In the genomic region with DNA sequence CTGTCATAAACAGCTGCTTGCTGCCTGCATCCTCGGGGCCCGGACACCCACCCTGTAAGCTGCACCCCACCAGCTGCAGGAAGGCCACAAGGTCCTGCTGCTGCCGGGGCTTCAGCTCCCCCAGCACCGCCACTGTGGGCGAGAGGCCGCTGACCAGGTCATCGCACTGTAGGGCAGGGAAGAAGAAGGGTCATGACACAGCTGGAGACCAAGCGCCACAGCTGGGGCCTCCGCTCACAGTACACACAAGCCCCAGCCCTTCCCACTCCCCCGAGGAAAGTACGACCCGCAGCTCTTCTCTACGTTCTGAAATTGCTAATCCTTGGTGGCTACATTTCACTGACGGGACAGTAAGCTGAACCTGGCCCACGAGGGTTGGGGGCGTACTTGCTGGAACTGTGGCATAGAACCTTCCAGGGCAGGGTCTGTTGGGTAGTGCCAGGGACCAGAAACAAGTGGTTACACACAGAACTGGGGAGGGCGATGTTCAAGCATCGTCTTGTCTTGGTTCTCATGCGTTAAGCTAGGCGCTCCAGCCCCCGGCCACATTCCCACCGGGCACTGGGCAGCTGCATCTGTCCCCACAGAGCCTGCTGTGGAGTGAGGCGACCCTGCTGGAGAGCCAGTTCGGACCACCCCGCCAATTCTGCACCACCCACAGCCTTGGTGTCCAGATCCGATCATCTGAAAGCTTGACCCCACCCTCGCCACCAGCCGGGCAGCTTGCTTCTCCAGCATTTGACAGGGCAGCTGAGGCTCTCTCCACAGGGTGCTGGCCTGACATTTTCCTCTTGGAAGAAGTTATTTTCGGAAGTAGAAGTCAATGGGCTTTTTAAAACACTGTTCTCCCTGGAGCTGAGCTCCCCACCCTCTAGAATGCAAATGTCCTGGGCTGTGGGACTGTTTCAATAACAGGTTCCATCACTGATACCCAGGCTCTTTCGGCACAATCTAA, we compare ENCODE assay signal across 15 cellular contexts.
"Had no signal": no experiment of that assay in that cellular context is flagged by ENCODE, and none has a peak within 500 bp of the region (broad histone marks: within the 10 kb centered on the region; RNA-seq: fewer than 3 reads in every experiment).

No MANE protein-coding gene starts in this region.

- ATAC-seq: activated CD8-positive, alpha-beta T cell treated with anti-CD3 and anti-CD28 coated beads for 36 hours; stimulated activated effector memory CD8-positive, alpha-beta T cell treated with anti-CD3 and anti-CD28 coated beads, Interleukin-12 subunit alpha, Interleukin-12 subunit beta, amount 100 ng/mL, for 72 hours had no signal

- H3K27me3 Mint-ChIP-seq: activated B cell treated with CpG ODN at 0.5 μM for 24 hours; activated CD8-positive, alpha-beta T cell treated with anti-CD3 and anti-CD28 coated beads for 36 hours; activated naive CD4-positive, alpha-beta T cell treated with anti-CD3 and anti-CD28 coated beads, Interleukin-2, amount 50 U/mL, for 24 hours had no signal

- H3K9me3 ChIP-seq: tibial artery, vagina had no signal

- H3K36me3 ChIP-seq: vagina had no signal

- H3K4me3 Mint-ChIP-seq: activated B cell treated with CpG ODN at 0.5 μM for 24 hours; activated CD8-positive, alpha-beta T cell treated with anti-CD3 and anti-CD28 coated beads for 36 hours; activated naive CD4-positive, alpha-beta T cell treated with anti-CD3 and anti-CD28 coated beads, Interleukin-2, amount 50 U/mL, for 24 hours; stimulated activated effector memory CD8-positive, alpha-beta T cell treated with anti-CD3 and anti-CD28 coated beads, Interleukin-12 subunit alpha, Interleukin-12 subunit beta, amount 100 ng/mL, for 72 hours had no signal

- FAIRE-seq: endothelial cell of umbilical vein had no signal

- H3K4me3 ChIP-seq: tibial artery, vagina had no signal

- H3K27ac Mint-ChIP-seq: activated B cell treated with CpG ODN at 0.5 μM for 24 hours; activated CD8-positive, alpha-beta T cell treated with anti-CD3 and anti-CD28 coated beads for 36 hours; activated naive CD4-positive, alpha-beta T cell treated with anti-CD3 and anti-CD28 coated beads, Interleukin-2, amount 50 U/mL, for 24 hours had no signal

- H3K27me3 ChIP-seq: tibial artery, vagina had no signal

- H3K9me3 Mint-ChIP-seq: activated B cell treated with CpG ODN at 0.5 μM for 24 hours; activated CD8-positive, alpha-beta T cell treated with anti-CD3 and anti-CD28 coated beads for 36 hours; activated naive CD4-positive, alpha-beta T cell treated with anti-CD3 and anti-CD28 coated beads, Interleukin-2, amount 50 U/mL, for 24 hours; stimulated activated effector memory CD8-positive, alpha-beta T cell treated with anti-CD3 and anti-CD28 coated beads, Interleukin-12 subunit alpha, Interleukin-12 subunit beta, amount 100 ng/mL, for 72 hours had no signal

- H3K4me1 ChIP-seq: vagina had no signal

- H3K36me3 Mint-ChIP-seq: activated naive CD4-positive, alpha-beta T cell treated with anti-CD3 and anti-CD28 coated beads, Interleukin-2, amount 50 U/mL, for 24 hours; stimulated activated effector memory CD8-positive, alpha-beta T cell treated with anti-CD3 and anti-CD28 coated beads, Interleukin-12 subunit alpha, Interleukin-12 subunit beta, amount 100 ng/mL, for 72 hours had no signal

- DNase-seq: activated B cell treated with CpG ODN at 0.5 μM for 24 hours; activated CD4-positive, alpha-beta T cell treated with anti-CD3 and anti-CD28 coated beads for 48 hours; activated CD8-positive, alpha-beta T cell treated with anti-CD3 and anti-CD28 coated beads for 36 hours; activated effector memory CD4-positive, alpha-beta T cell treated with anti-CD3 and anti-CD28 coated beads, Interleukin-2, amount 50 U/mL, for 16 hours; activated T-cell treated with anti-CD3 and anti-CD28 coated beads, Interleukin-2, amount 50 U/mL, for 48 hours; effector CD8-positive, alpha-beta T cell; foreskin fibroblast; hypothalamus; mesendoderm; T-helper 2 cell; tibial artery had no signal

- H3K27ac ChIP-seq: tibial artery, vagina had no signal

- H3K4me1 Mint-ChIP-seq: activated naive CD4-positive, alpha-beta T cell treated with anti-CD3 and anti-CD28 coated beads, Interleukin-2, amount 50 U/mL, for 24 hours; stimulated activated effector memory CD8-positive, alpha-beta T cell treated with anti-CD3 and anti-CD28 coated beads, Interleukin-12 subunit alpha, Interleukin-12 subunit beta, amount 100 ng/mL, for 72 hours had no signal
